8 cellular contexts compared by ENCODE assay signal in genomic region chr15:65400760-65401606, GRCh38. TPM values are rescaled to one million over a fixed set of nuclear protein-coding genes. Genes with fewer than 3 reads are reported as not detected.
DNase-seq lines count a peak whose midpoint lies in the region; ATAC-seq and TF ChIP-seq lines count a peak whose summit lies in the region.

No MANE protein-coding gene starts in this region.

- H3K27me3 Mint-ChIP-seq in activated CD4-positive, alpha-beta T cell treated with anti-CD3 and anti-CD28 coated beads for 36 hours: peaks cover 41% of the 10 kb centered on the region
- peaks cover 49 to 79% of the 10 kb centered on the region in 2 donors for H3K27me3 Mint-ChIP-seq in effector memory CD8-positive, alpha-beta T cell

- H3K79me1 ChIP-seq in mesendoderm (ENCODE audit: low read length): no peaks in the 10 kb centered on the region

- H3K4me3 Mint-ChIP-seq in activated CD4-positive, alpha-beta T cell treated with anti-CD3 and anti-CD28 coated beads for 36 hours: no peak overlapping the region
- H3K4me3 Mint-ChIP-seq in effector memory CD8-positive, alpha-beta T cell: no peak overlapping the region

- peaks cover 5% of the 10 kb centered on the region for H3K4me1 Mint-ChIP-seq in activated CD4-positive, alpha-beta T cell treated with anti-CD3 and anti-CD28 coated beads for 36 hours
- peaks cover 5 to 8% of the 10 kb centered on the region in 2 donors for H3K4me1 Mint-ChIP-seq in effector memory CD8-positive, alpha-beta T cell (ENCODE audit: low read depth in 2 of 2)

- H2AFZ ChIP-seq in HCT116 (ENCODE audit: low read depth, low read length, poor library complexity, severe bottlenecking): peak overlapping the region; percentile 34

- H3K9me3 ChIP-seq in BLaER1 (no peaks in the 10 kb centered on the region), HCT116 (ENCODE audit: control insufficient read depth in 1 of 2, insufficient read depth in 1 of 2, low read depth in 1 of 2, low read length in 2 of 2) (no peaks in the 10 kb centered on the region)

- no TSS peak for BruUV-seq in HCT116 (replicated peaks; lab: Mats Ljungman, UMichigan)

- peak; percentile 85 for TF ChIP-seq RAD21 in HCT116 (IDR thresholded peaks at IDR 0.05; ENCODE audit: low read depth)

- H3K4me1 ChIP-seq in BLaER1 (peaks cover 22% of the 10 kb centered on the region), HCT116 (ENCODE audit: control insufficient read depth in 1 of 2, insufficient read depth in 2 of 2, low read length in 2 of 2) (peaks cover 6 to 20% of the 10 kb centered on the region in 2 experiments), mesendoderm (ENCODE audit: control insufficient read depth, low read depth, low read length) (peaks cover 7% of the 10 kb centered on the region)

- H3K79me2 ChIP-seq in HCT116 (ENCODE audit: insufficient read depth, low read length) (no peaks in the 10 kb centered on the region), mesendoderm (ENCODE audit: control insufficient read depth, insufficient read depth, low read length) (no peaks in the 10 kb centered on the region)

- no peak overlapping the region for H3K18ac ChIP-seq in mesendoderm (ENCODE audit: low read length)

- no peaks in the 10 kb centered on the region for H3K36me3 Mint-ChIP-seq in activated CD4-positive, alpha-beta T cell treated with anti-CD3 and anti-CD28 coated beads for 36 hours (ENCODE audit: low read depth)
- no peaks in the 10 kb centered on the region for H3K36me3 Mint-ChIP-seq in effector memory CD8-positive, alpha-beta T cell (ENCODE audit: insufficient read depth)

- WGBS in mesendoderm (ENCODE audit: extremely low coverage, insufficient coverage, low lambda C conversion rate): no CpG with 5 or more reads among the region's 11 CpGs

- H3K27ac ChIP-seq in BLaER1: peak overlapping the region; percentile 27; the same call in 1 of the 2 replicates
- H3K27ac ChIP-seq in HCT116 (ENCODE audit: low read depth, low read length): no peak overlapping the region
- H3K27ac ChIP-seq in mesendoderm (ENCODE audit: low read depth, low read length): no peak overlapping the region

- H3K4me2 ChIP-seq in BLaER1 (peak overlapping the region; percentile 33), HCT116 (ENCODE audit: low read length) (peak overlapping the region; percentile 40), mesendoderm (ENCODE audit: low read length) (peak overlapping the region; percentile 2)

- no peak overlapping the region for H4K5ac ChIP-seq in mesendoderm (ENCODE audit: low read length)

- H3K4me3 ChIP-seq in BLaER1 (no peak overlapping the region), HCT116 (replicated peaks in 1 of 2; ENCODE audit: low read depth in 1 of 2, low read length in 2 of 2) (no peak overlapping the region), mesendoderm (ENCODE audit: low read length) (no peak overlapping the region)

- DNase-seq in HCT116 (ENCODE audit: low read depth, low spot score) (peak; percentile 56), NCI-H510A (lab: John Stamatoyannopoulos, UW) (peak; percentile 33), mesendoderm (peak; percentile 96), superior temporal gyrus (ENCODE audit: extremely low spot score) (peak; percentile 58)
- peak; percentile 74 for DNase-seq in activated CD4-positive, alpha-beta T cell treated with anti-CD3 and anti-CD28 coated beads for 36 hours
- peak; percentile 32 to 43 (median 33) for DNase-seq in effector memory CD8-positive, alpha-beta T cell

- no peaks in the 10 kb centered on the region for H3K9me2 ChIP-seq in HCT116 (ENCODE audit: insufficient read depth)

- H3K27me3 ChIP-seq in BLaER1 (peaks cover 11% of the 10 kb centered on the region; the same call in 1 of the 2 replicates), HCT116 (ENCODE audit: insufficient read depth, low read length) (no peaks in the 10 kb centered on the region), mesendoderm (ENCODE audit: insufficient read depth, low read length, poor library complexity) (peaks cover 11% of the 10 kb centered on the region)

- peak; percentile 95 for ATAC-seq in HCT116
- ATAC-seq in activated CD4-positive, alpha-beta T cell treated with anti-CD3 and anti-CD28 coated beads for 36 hours: peak; percentile 87
- peak; percentile 68 for ATAC-seq in effector memory CD8-positive, alpha-beta T cell (replicated peaks)
- ATAC-seq in HG03354 (IDR thresholded peaks at IDR 0.05; ENCODE audit: poor library complexity, severe bottlenecking, unreplicated experiment): no peak

- H3K27ac Mint-ChIP-seq in activated CD4-positive, alpha-beta T cell treated with anti-CD3 and anti-CD28 coated beads for 36 hours: no peak overlapping the region
- H3K27ac Mint-ChIP-seq in effector memory CD8-positive, alpha-beta T cell: no peak overlapping the region

- no peak overlapping the region for H3K23ac ChIP-seq in mesendoderm (ENCODE audit: low read length)

- POLR2A ChIA-PET in HCT116 (lab: Charles Lee): interaction anchor here (0.7 to 1.7 kb wide), 5 partner anchors 16 to 423 kb away, joined by 3 to 8 read pairs (median 3); partner anchors contain the start of genes CLPX and RNU5B-1
- POLR2A ChIA-PET in activated CD4-positive, alpha-beta T cell treated with anti-CD3 and anti-CD28 coated beads for 36 hours (lab: Charles Lee): no interaction called here

- no peak for TF ChIP-seq POLR2A in HCT116 (IDR thresholded peaks at IDR 0.05; ENCODE audit: borderline replicate concordance, extremely low read depth, insufficient read depth, insufficient read length)

- H3K9me3 Mint-ChIP-seq in activated CD4-positive, alpha-beta T cell treated with anti-CD3 and anti-CD28 coated beads for 36 hours (ENCODE audit: low read depth): no peaks in the 10 kb centered on the region
- H3K9me3 Mint-ChIP-seq in effector memory CD8-positive, alpha-beta T cell: no peaks in the 10 kb centered on the region

- H2BK5ac ChIP-seq in mesendoderm (ENCODE audit: low read length): no peak overlapping the region

- no peaks in the 10 kb centered on the region for H3K36me3 ChIP-seq in BLaER1
- no peaks in the 10 kb centered on the region for H3K36me3 ChIP-seq in HCT116 (ENCODE audit: control insufficient read depth in 1 of 2, insufficient read depth in 2 of 2, low read length in 2 of 2)
- H3K36me3 ChIP-seq in mesendoderm (ENCODE audit: control insufficient read depth, insufficient read depth, low read length): no peaks in the 10 kb centered on the region

- CTCF ChIA-PET in HCT116 (lab: Charles Lee): interaction anchor here (0.7 to 3.1 kb wide), 10 partner anchors 9 to 456 kb away, joined by 3 to 21 read pairs (median 4); no protein-coding TSS in a partner anchor
- CTCF ChIA-PET in activated CD4-positive, alpha-beta T cell treated with anti-CD3 and anti-CD28 coated beads for 36 hours (lab: Charles Lee): interaction anchor here (0.6 to 2.0 kb wide), 13 partner anchors 10 to 248 kb away, joined by 3 to 8 read pairs (median 3); no protein-coding TSS in a partner anchor

- 0 out of 2 replicates have a peak overlapping the region, but pooled peaks have one; percentile 13 for H3K9ac ChIP-seq in BLaER1
- no peak overlapping the region for H3K9ac ChIP-seq in HCT116 (ENCODE audit: low read length)
- peak overlapping the region; percentile 38 for H3K9ac ChIP-seq in mesendoderm (ENCODE audit: low read length)

- H2BK120ac ChIP-seq in mesendoderm (ENCODE audit: low read depth, low read length): no peak overlapping the region

- H4K20me1 ChIP-seq in BLaER1 (no peaks in the 10 kb centered on the region), HCT116 (ENCODE audit: insufficient read depth) (no peaks in the 10 kb centered on the region)

- intact Hi-C loops in HCT116 (cut with micrococcal nuclease): loop anchor here (1.0 to 5.0 kb wide), 2 partner anchors 83 to 214 kb away; partner anchors contain the start of gene CLPX
- intact Hi-C loops in activated CD4-positive, alpha-beta T cell treated with anti-CD3 and anti-CD28 coated beads for 36 hours (cut with DNase I, micrococcal nuclease): loop anchor here (1.0 to 2.0 kb wide), 2 partner anchors 16 to 83 kb away; no protein-coding TSS in a partner anchor

- no peak overlapping the region for H3K4ac ChIP-seq in mesendoderm (ENCODE audit: low read depth, low read length)

- H4K8ac ChIP-seq in mesendoderm (ENCODE audit: low read depth, low read length): no peak overlapping the region

- peak overlapping the region; percentile 28 for H3K56ac ChIP-seq in mesendoderm (ENCODE audit: low read length)

- H2BK15ac ChIP-seq in mesendoderm (replicated peaks; ENCODE audit: low read depth): no peak overlapping the region

- RAD21 ChIA-PET in HCT116 (lab: Charles Lee; ENCODE audit: low non-redundant PET in 1 of 2, low total read pairs in 2 of 2, uncharacterized antibody in 2 of 2, unreplicated experiment in 2 of 2): interaction anchor here (0.6 to 0.7 kb wide), 2 partner anchors 78 to 211 kb away, joined by 4 to 8 read pairs; no protein-coding TSS in a partner anchor

- peak; percentile 73 to 96 (median 80); a peak in 5 of 6 replicates for TF ChIP-seq CTCF in HCT116 (IDR thresholded peaks at IDR 0.05 in 2 of 3, conservative IDR thresholded peaks at IDR 0.05 in 1 of 3; ENCODE audit: borderline replicate concordance in 1 of 3, insufficient read depth in 1 of 3, low read depth in 2 of 3, low read length in 2 of 3)

- H2AK5ac ChIP-seq in mesendoderm (ENCODE audit: low read length): no peak overlapping the region

TF ChIP-seq in HCT116, 20 proteins besides CTCF, POLR2A, EP300 and RAD21 (continues in another document):
- TF ChIP-seq YY1 (IDR thresholded peaks at IDR 0.05; ENCODE audit: extremely low read depth, insufficient replicate concordance, low read depth, low read length): no peak
- no peak for TF ChIP-seq EZH2phosphoT487 (IDR thresholded peaks at IDR 0.05; ENCODE audit: borderline replicate concordance)

RNA-seq across cellular contexts. Expression of gene IGDCC4, which starts 21.8 kb away (rescaled TPM):
- total RNA-seq in HCT116 (2021; ENCODE audit: unreplicated experiment): 1.2 TPM
- 0.42 and 0.57 TPM in 2 replicates for polyA plus RNA-seq in HCT116 (2012)
- total RNA-seq in activated CD4-positive, alpha-beta T cell treated with anti-CD3 and anti-CD28 coated beads for 36 hours: under 1 TPM; 0.16 to 0.18 TPM
- 1.7 TPM for polyA plus RNA-seq in mesendoderm (2013, experiment 1 of 2)
- 1.8 TPM for polyA plus RNA-seq in mesendoderm (2013, experiment 2 of 2)

RNA-seq across cellular contexts. Expression of gene IGDCC3, which starts 23.2 kb away (rescaled TPM):
- 0.44 TPM for total RNA-seq in HCT116 (2021; ENCODE audit: unreplicated experiment)
- 0.15 and 0.16 TPM in 2 replicates for polyA plus RNA-seq in HCT116 (2012)
- total RNA-seq in activated CD4-positive, alpha-beta T cell treated with anti-CD3 and anti-CD28 coated beads for 36 hours: not detected
- 44.0 TPM for polyA plus RNA-seq in mesendoderm (2013, experiment 1 of 2)
- 43.7 TPM for polyA plus RNA-seq in mesendoderm (2013, experiment 2 of 2)

Comparison
In these comparisons a context has a peak if more than half of its experiments do, and no peak if none do; other contexts are left out.
1. DNase-seq: peak in every context shown above with its lines; median percentile 96 in mesendoderm; 74 in activated CD4-positive, alpha-beta T cell treated with anti-CD3 and anti-CD28 coated beads for 36 hours; 58 in superior temporal gyrus; 56 in HCT116; 33 in NCI-H510A; 33 in effector memory CD8-positive, alpha-beta T cell.